23 cellular contexts compared by ENCODE assay signal in genomic region chr16:21169249-21169981, GRCh38. TPM values are rescaled to one million over a fixed set of nuclear protein-coding genes. Genes with fewer than 3 reads are reported as not detected.
A peak's percentile ranks its signal among the peaks of the same experiment; 100 is the strongest.
DNase-seq lines count a peak whose midpoint lies in the region; ATAC-seq and TF ChIP-seq lines count a peak whose summit lies in the region.
"Had no signal": no experiment of that assay in that cellular context is flagged by ENCODE, and none has a peak within 500 bp of the region (broad histone marks: within the 10 kb centered on the region; RNA-seq: fewer than 3 reads in every experiment).

No MANE protein-coding gene starts in this region.

- H3K4me3 Mint-ChIP-seq in GM23338: no peak overlapping the region
- H3K4me3 Mint-ChIP-seq: activated CD4-positive, alpha-beta T cell treated with anti-CD3 and anti-CD28 coated beads, Interleukin-2, amount 10 ng/mL, durations not matched to agents 7 days and 5 days; neural crest cell had no signal

- peaks cover 23% of the 10 kb centered on the region for H3K4me1 ChIP-seq in GM23248 (ENCODE audit: insufficient read depth)
- peaks cover 6% of the 10 kb centered on the region for H3K4me1 ChIP-seq in mammary epithelial cell (ENCODE audit: insufficient read depth, low read length)
- no peaks in the 10 kb centered on the region; the same call in 1 of the 2 replicates for H3K4me1 ChIP-seq in GM23338 (ENCODE audit: insufficient read depth)
- H3K4me1 ChIP-seq in colonic mucosa: no peaks in the 10 kb centered on the region
- H3K4me1 ChIP-seq: BE2C, prostate gland had no signal

- H3K27me3 Mint-ChIP-seq in GM23338 (ENCODE audit: insufficient read depth, low read depth, poor library complexity): no peaks in the 10 kb centered on the region
- H3K27me3 Mint-ChIP-seq: activated CD4-positive, alpha-beta T cell treated with anti-CD3 and anti-CD28 coated beads, Interleukin-2, amount 10 ng/mL, durations not matched to agents 7 days and 5 days had no signal

- H3K79me2 ChIP-seq in GM23248 (ENCODE audit: insufficient read depth) (no peaks in the 10 kb centered on the region), mammary epithelial cell (ENCODE audit: insufficient read depth, low read length) (peaks cover 10% of the 10 kb centered on the region), GM23338 (replicated peaks; ENCODE audit: insufficient read depth) (peaks cover 3% of the 10 kb centered on the region; the same call in 1 of the 2 replicates)

- intact Hi-C loops in mammary epithelial cell (cut with micrococcal nuclease) (no loop called here), lower leg skin (cut with DNase I; ENCODE audit: low total_unique reads) (no loop called here), colonic mucosa (cut with DNase I) (no loop called here)

- peaks cover 73% of the 10 kb centered on the region for H3K36me3 Mint-ChIP-seq in GM23338 (ENCODE audit: low read depth)

- CTCF ChIA-PET in mammary epithelial cell (lab: Charles Lee; ENCODE audit: low non-redundant PET): no interaction called here

- H3K9me3 Mint-ChIP-seq in GM23338: no peaks in the 10 kb centered on the region
- H3K9me3 Mint-ChIP-seq: activated CD4-positive, alpha-beta T cell treated with anti-CD3 and anti-CD28 coated beads, Interleukin-2, amount 10 ng/mL, durations not matched to agents 7 days and 5 days; neural crest cell had no signal

- H3K4me3 ChIP-seq in GM23248: no peak overlapping the region
- H3K4me3 ChIP-seq in mammary epithelial cell (replicated peaks in 1 of 3; ENCODE audit: insufficient read depth in 1 of 3, low read depth in 2 of 3, low read length in 3 of 3): no peak overlapping the region
- H3K4me3 ChIP-seq in GM23338: no peak overlapping the region
- no peak overlapping the region for H3K4me3 ChIP-seq in lower leg skin (ENCODE audit: low read depth, poor library complexity, severe bottlenecking)
- H3K4me3 ChIP-seq in colonic mucosa: no peak overlapping the region
- H3K4me3 ChIP-seq: coronary artery, prostate gland, skin epidermis had no signal

- no peak overlapping the region for H3K9ac ChIP-seq in GM23248
- no peak overlapping the region for H3K9ac ChIP-seq in mammary epithelial cell (ENCODE audit: insufficient read depth, low read length)
- no peak overlapping the region for H3K9ac ChIP-seq in colonic mucosa (ENCODE audit: low read depth in 2 of 2, low read length in 2 of 2)

- no peak for TF ChIP-seq CTCF in mammary epithelial cell (conservative IDR thresholded peaks at IDR 0.05 in 1 of 2, IDR thresholded peaks at IDR 0.05 in 1 of 2; ENCODE audit: extremely low read depth in 1 of 2, insufficient read depth in 1 of 2, low read depth in 1 of 2, low read length in 2 of 2)
- TF ChIP-seq CTCF in GM23338 (conservative IDR thresholded peaks at IDR 0.05; ENCODE audit: low read depth in 2 of 2): no peak
- TF ChIP-seq CTCF in lower leg skin (IDR thresholded peaks at IDR 0.05): no peak
- TF ChIP-seq CTCF in colonic mucosa (IDR thresholded peaks at IDR 0.05): no peak

- no peak overlapping the region for H2AFZ ChIP-seq in GM23248
- no peak overlapping the region for H2AFZ ChIP-seq in mammary epithelial cell (ENCODE audit: low read depth, low read length)
- no peak overlapping the region for H2AFZ ChIP-seq in GM23338

- H3K36me3 ChIP-seq in GM23248 (ENCODE audit: low read depth) (peaks cover 29% of the 10 kb centered on the region; the same call in 1 of the 2 replicates), mammary epithelial cell (ENCODE audit: insufficient read depth, low read length) (peaks cover 32% of the 10 kb centered on the region), GM23338 (ENCODE audit: insufficient read depth) (peaks cover 28% of the 10 kb centered on the region), colonic mucosa (peaks cover 5% of the 10 kb centered on the region)
- H3K36me3 ChIP-seq: BE2C had no signal

- no peak overlapping the region for H3K27ac Mint-ChIP-seq in GM23338
- H3K27ac Mint-ChIP-seq: activated CD4-positive, alpha-beta T cell treated with anti-CD3 and anti-CD28 coated beads, Interleukin-2, amount 10 ng/mL, durations not matched to agents 7 days and 5 days had no signal

- 76 to 78% methylated on average over 5 of the region's 5 CpGs for WGBS in GM23248 (ENCODE audit: low coverage in 1 of 2, low lambda C conversion rate in 2 of 2, missing lambda C conversion rate in 2 of 2), 2 experiments
- WGBS in mammary epithelial cell (ENCODE audit: low coverage, missing lambda C conversion rate): 94% methylated on average over 5 of the region's 5 CpGs
- 71 to 72% methylated on average over 5 of the region's 5 CpGs for WGBS in lower leg skin, 2 donors

- no peak overlapping the region for H3K4me2 ChIP-seq in GM23248 (ENCODE audit: unreplicated experiment)
- no peak overlapping the region for H3K4me2 ChIP-seq in mammary epithelial cell (ENCODE audit: insufficient read depth, low read depth, low read length)
- no peak overlapping the region for H3K4me2 ChIP-seq in GM23338

- H3K9me2 ChIP-seq in GM23248 (ENCODE audit: insufficient read depth) (no peaks in the 10 kb centered on the region), GM23338 (ENCODE audit: insufficient read depth) (no peaks in the 10 kb centered on the region)

- TF ChIP-seq POLR2A in lower leg skin (IDR thresholded peaks at IDR 0.05): no peak

- H3F3A ChIP-seq in GM23248 (ENCODE audit: insufficient read depth) (peaks cover 10% of the 10 kb centered on the region), GM23338 (replicated peaks; ENCODE audit: low read depth) (no peaks in the 10 kb centered on the region)

- H3K27ac ChIP-seq in GM23248: no peak overlapping the region
- H3K27ac ChIP-seq in mammary epithelial cell (ENCODE audit: insufficient read depth, low read depth, low read length): no peak overlapping the region
- H3K27ac ChIP-seq in GM23338 (ENCODE audit: low read depth): no peak overlapping the region
- H3K27ac ChIP-seq in colonic mucosa: no peak overlapping the region
- H3K27ac ChIP-seq: coronary artery, prostate gland had no signal

- DNase-seq in GM23248 (peak; percentile 81), M059J (ENCODE audit: low read depth) (peak; percentile 62), mammary epithelial cell (peak; percentile 7), left kidney (ENCODE audit: low read depth, low spot score) (peak; percentile 16), nucleus accumbens (lab: John Stamatoyannopoulos, UW) (no peak), GM23338 (ENCODE audit: low spot score) (no peak), lower leg skin (ENCODE audit: low spot score in 2 of 2) (no peak), colonic mucosa (no peak)
- DNase-seq: activated CD4-positive, alpha-beta T cell treated with anti-CD3 and anti-CD28 coated beads, Interleukin-2, amount 10 ng/mL, durations not matched to agents 7 days and 5 days; activated gamma-delta T cell; BE2C; Calu3; NCI-H2029 treated with DMSO at 0.1 percent for 48 hours; NCI-H446 treated with DMSO at 0.1 percent for 48 hours; stimulated activated CD4-positive, alpha-beta T cell treated with anti-CD3 and anti-CD28 coated beads, Interleukin-2, amount 100 ng/mL, for 48 hours had no signal

- dilution Hi-C loops in mammary epithelial cell (cut with HindIII; ENCODE audit: low sequenced_read_pairs): no loop called here

- ATAC-seq in GM23338: no peak
- ATAC-seq: left lobe of liver had no signal

- H4K20me1 ChIP-seq in GM23248 (ENCODE audit: insufficient read depth): no peaks in the 10 kb centered on the region
- no peaks in the 10 kb centered on the region for H4K20me1 ChIP-seq in mammary epithelial cell (ENCODE audit: insufficient read depth, low read length)
- peaks cover 6% of the 10 kb centered on the region for H4K20me1 ChIP-seq in GM23338 (replicated peaks; ENCODE audit: insufficient read depth)

- H3K27me3 ChIP-seq in GM23248 (replicated peaks; ENCODE audit: insufficient read depth): no peaks in the 10 kb centered on the region
- H3K27me3 ChIP-seq in mammary epithelial cell (ENCODE audit: insufficient read depth, low read length): no peaks in the 10 kb centered on the region
- no peaks in the 10 kb centered on the region for H3K27me3 ChIP-seq in GM23338 (ENCODE audit: insufficient read depth)
- H3K27me3 ChIP-seq in colonic mucosa: no peaks in the 10 kb centered on the region
- H3K27me3 ChIP-seq: BE2C had no signal

- no TSS peak for BruUV-seq in mammary epithelial cell (replicated peaks; lab: Mats Ljungman, UMichigan)

- peaks cover 8% of the 10 kb centered on the region; the same call in 2 of the 3 replicates for H3K4me1 Mint-ChIP-seq in GM23338
- H3K4me1 Mint-ChIP-seq: activated CD4-positive, alpha-beta T cell treated with anti-CD3 and anti-CD28 coated beads, Interleukin-2, amount 10 ng/mL, durations not matched to agents 7 days and 5 days; neural crest cell had no signal

- no peaks in the 10 kb centered on the region for H3K9me3 ChIP-seq in GM23248 (ENCODE audit: low read depth)
- H3K9me3 ChIP-seq in mammary epithelial cell (replicated peaks; ENCODE audit: insufficient read depth, low read length): no peaks in the 10 kb centered on the region
- H3K9me3 ChIP-seq in colonic mucosa: no peaks in the 10 kb centered on the region
- H3K9me3 ChIP-seq: BE2C, prostate gland had no signal

- in situ Hi-C loops in GM23248 (cut with MboI): no loop called here
- in situ Hi-C loops in mammary epithelial cell (cut with MboI; ENCODE audit: low sequenced_read_pairs in 2 of 2): loop anchor here in 1 of 2 donors (25.0 kb wide), 1 partner anchor 1168 kb away; no protein-coding TSS in a partner anchor

RNA-seq across cellular contexts. Expression of gene LDAF1, which starts 10.9 kb away (rescaled TPM):
- 30.4 and 67.8 TPM in 2 replicates for total RNA-seq in GM23248 (2014; rRNA removed; shearing (Covaris generic))
- 33.2 and 34.5 TPM in 2 replicates for polyA plus RNA-seq in GM23248 (2016; fragmentation: Nextera tagmentation; extraction: Ambion mirVana)
- total RNA-seq in M059J (2014; rRNA removed; shearing (Covaris generic)): 6.0 and 10.9 TPM in 2 replicates
- 100 to 1,000 TPM in 1 of 2 donors, 10 to 100 TPM in 1; 43.5 to 131 TPM for total RNA-seq in mammary epithelial cell
- polyA plus RNA-seq in mammary epithelial cell: 51.9 TPM
- 37.7 TPM for polyA minus RNA-seq in mammary epithelial cell
- total RNA-seq in GM23338 (2014; rRNA removed; shearing (Covaris generic)): 33.8 TPM in 2 replicates
- polyA plus RNA-seq in GM23338 (2016; fragmentation: Nextera tagmentation; extraction: Ambion mirVana): 20.5 and 23.6 TPM in 2 replicates
- total RNA-seq in lower leg skin: 100 to 1,000 TPM; 188 to 208 (median 200) TPM
- total RNA-seq in colonic mucosa: 10 to 100 TPM; 25.6 to 58.2 TPM

RNA-seq across cellular contexts. Expression of gene DNAH3, which starts 18.8 kb away (rescaled TPM):
- total RNA-seq in GM23248 (2014; rRNA removed; shearing (Covaris generic)): not detected in 2 replicates
- polyA plus RNA-seq in GM23248 (2016; fragmentation: Nextera tagmentation; extraction: Ambion mirVana) (not detected in 2 replicates), mammary epithelial cell (0.48 TPM), GM23338 (2016; fragmentation: Nextera tagmentation; extraction: Ambion mirVana) (0.70 and 1.0 TPM in 2 replicates)
- total RNA-seq in M059J (2014; rRNA removed; shearing (Covaris generic)): 0.02 TPM in 1 of 2 replicates, not detected in the other
- total RNA-seq in mammary epithelial cell (1 to 10 TPM in 1 of 2 donors, under 1 TPM in 1; 0.54 to 1.3 TPM), lower leg skin (1 to 10 TPM in 3 of 4 donors, under 1 TPM in 1; 0.72 to 1.8 (median 1.4) TPM), colonic mucosa (1 to 10 TPM; 4.2 to 5.1 TPM)
- not detected for polyA minus RNA-seq in mammary epithelial cell
- total RNA-seq in GM23338 (2014; rRNA removed; shearing (Covaris generic)): 1.2 and 1.3 TPM in 2 replicates
- total RNA-seq: activated CD4-positive, alpha-beta T cell treated with anti-CD3 and anti-CD28 coated beads, Interleukin-2, amount 10 ng/mL, durations not matched to agents 7 days and 5 days; left lobe of liver; mononuclear cell had no signal

RNA-seq across cellular contexts. Expression of gene ZP2, which starts 42.0 kb away (rescaled TPM):
- not detected in 2 replicates for total RNA-seq in GM23248 (2014; rRNA removed; shearing (Covaris generic))
- not detected in 2 replicates for polyA plus RNA-seq in GM23248 (2016; fragmentation: Nextera tagmentation; extraction: Ambion mirVana)
- not detected in 2 replicates for total RNA-seq in M059J (2014; rRNA removed; shearing (Covaris generic))
- not detected for total RNA-seq in mammary epithelial cell
- not detected for polyA plus RNA-seq in mammary epithelial cell
- not detected for polyA minus RNA-seq in mammary epithelial cell
- total RNA-seq in GM23338 (2014; rRNA removed; shearing (Covaris generic)): 0.16 TPM in 1 of 2 replicates, not detected in the other
- polyA plus RNA-seq in GM23338 (2016; fragmentation: Nextera tagmentation; extraction: Ambion mirVana): not detected in 2 replicates
- under 1 TPM in 1 of 4 donors, not detected in 3; 0.32 TPM for total RNA-seq in lower leg skin
- under 1 TPM; 0.25 to 0.27 TPM for total RNA-seq in colonic mucosa
- total RNA-seq: activated CD4-positive, alpha-beta T cell treated with anti-CD3 and anti-CD28 coated beads, Interleukin-2, amount 10 ng/mL, durations not matched to agents 7 days and 5 days; Calu3; H4; left lobe of liver; mononuclear cell; neural crest cell; prostate gland; ureter had no signal

Comparison
In these comparisons a context has a peak if more than half of its experiments do, and no peak if none do; other contexts are left out.
1. DNase-seq: peak in GM23248 (single experiment), M059J (single experiment), mammary epithelial cell (single experiment) and left kidney (single experiment); none in nucleus accumbens (0 of 56), GM23338 (single experiment), lower leg skin (0 of 2) and colonic mucosa (single experiment).